Comparison of ENCODE assay signal across 13 cellular contexts in the genomic region with DNA sequence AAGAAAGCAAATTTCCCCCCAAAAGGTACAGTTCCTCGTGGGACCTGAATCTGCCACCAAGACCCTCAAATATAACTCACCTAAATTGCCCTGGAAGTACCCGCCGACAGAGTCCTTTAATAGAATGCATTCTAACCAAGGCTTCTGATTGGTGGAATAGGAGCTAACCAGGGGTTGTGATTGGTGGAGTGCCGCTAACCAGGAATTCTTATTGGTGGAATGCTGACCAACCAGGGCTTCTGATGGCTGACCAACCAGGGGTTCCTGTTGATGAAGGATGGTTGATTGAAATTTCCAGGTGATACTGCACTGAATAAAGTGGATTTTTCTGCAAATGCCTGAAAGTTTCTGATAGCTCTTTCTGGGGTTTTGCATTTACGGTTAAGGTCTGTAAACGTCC. TPM values are rescaled to one million over a fixed set of nuclear protein-coding genes. Genes with fewer than 3 reads are reported as not detected.
DNase-seq lines count a peak whose midpoint lies in the region; ATAC-seq and TF ChIP-seq lines count a peak whose summit lies in the region.
"Had no signal": no experiment of that assay in that cellular context is flagged by ENCODE, and none has a peak within 500 bp of the region (broad histone marks: within the 10 kb centered on the region; RNA-seq: fewer than 3 reads in every experiment).

No MANE protein-coding gene starts in this region.

- no peaks in the 10 kb centered on the region for H3K4me1 ChIP-seq in endodermal cell (ENCODE audit: control insufficient read depth, insufficient read depth, low read length)

- DNase-seq in stimulated activated naive CD8-positive, alpha-beta T cell treated with anti-CD3 and anti-CD28 coated beads, Interleukin-15, Interleukin-2, amounts not matched to agents 100 U/mL and 50 U/mL, for 24 hours, result no peak
- DNase-seq in NCI-H226 (peak; percentile 20), endodermal cell (peak; percentile 72), islet precursor cell (no peak), AG20443 (ENCODE audit: low spot score) (no peak), mucosa of gallbladder (ENCODE audit: low spot score) (no peak)
- DNase-seq: activated gamma-delta T cell; CD4-positive, alpha-beta memory T cell; cerebellar nuclear complex; NCI-H1436 treated with DMSO at 0.1 percent for 48 hours; stimulated activated CD4-positive, alpha-beta T cell treated with anti-CD3 and anti-CD28 coated beads, Interleukin-4, amount 100 ng/mL, for 24 hours had no signal

- H3K9ac ChIP-seq in endodermal cell (ENCODE audit: extremely low read depth, low read length, poor library complexity, severe bottlenecking), result no peak overlapping the region

- no peaks in the 10 kb centered on the region for H3K27me3 ChIP-seq in endodermal cell (ENCODE audit: control insufficient read depth, insufficient read depth, low read length, poor library complexity, severe bottlenecking)

- H3K27ac Mint-ChIP-seq in stimulated activated naive CD8-positive, alpha-beta T cell treated with anti-CD3 and anti-CD28 coated beads, Interleukin-15, Interleukin-2, amounts not matched to agents 100 ng/mL and 50 ng/mL, for 24 hours, result peak overlapping the region; percentile 4
- H3K27ac Mint-ChIP-seq in endodermal cell, result no peak overlapping the region

- no peak for TF ChIP-seq CTCF in endodermal cell (conservative IDR thresholded peaks at IDR 0.05)

- no peaks in the 10 kb centered on the region for H3K27me3 Mint-ChIP-seq in stimulated activated naive CD8-positive, alpha-beta T cell treated with anti-CD3 and anti-CD28 coated beads, Interleukin-15, Interleukin-2, amounts not matched to agents 100 ng/mL and 50 ng/mL, for 24 hours
- no peaks in the 10 kb centered on the region for H3K27me3 Mint-ChIP-seq in endodermal cell (ENCODE audit: insufficient read depth)
- H3K27me3 Mint-ChIP-seq: CD4-positive, alpha-beta memory T cell had no signal

- H3K36me3 Mint-ChIP-seq in stimulated activated naive CD8-positive, alpha-beta T cell treated with anti-CD3 and anti-CD28 coated beads, Interleukin-15, Interleukin-2, amounts not matched to agents 100 ng/mL and 50 ng/mL, for 24 hours (ENCODE audit: low read depth), result peaks cover 17% of the 10 kb centered on the region
- peaks cover 33% of the 10 kb centered on the region for H3K36me3 Mint-ChIP-seq in endodermal cell (ENCODE audit: low read depth)

- H3K4me3 ChIP-seq in endodermal cell (ENCODE audit: low read length), result no peak overlapping the region

- no peak for ATAC-seq in stimulated activated naive CD8-positive, alpha-beta T cell treated with anti-CD3 and anti-CD28 coated beads, Interleukin-15, Interleukin-2, amounts not matched to agents 100 U/mL and 50 U/mL, for 24 hours
- no peak for ATAC-seq in GM21825 (IDR thresholded peaks at IDR 0.05; ENCODE audit: unreplicated experiment)

- WGBS in endodermal cell (ENCODE audit: insufficient coverage in 1 of 2, insufficient read length in 1 of 2), 2 experiments, result 87 to 96% methylated on average over 4 to 6 of the region's 6 CpGs

- H3K36me3 ChIP-seq in endodermal cell (ENCODE audit: control insufficient read depth, insufficient read depth, low read length), result peaks cover 12% of the 10 kb centered on the region

- H3K4me1 Mint-ChIP-seq in stimulated activated naive CD8-positive, alpha-beta T cell treated with anti-CD3 and anti-CD28 coated beads, Interleukin-15, Interleukin-2, amounts not matched to agents 100 ng/mL and 50 ng/mL, for 24 hours (ENCODE audit: low read depth), result peaks cover 20% of the 10 kb centered on the region
- peaks cover 2% of the 10 kb centered on the region for H3K4me1 Mint-ChIP-seq in endodermal cell

- no peaks in the 10 kb centered on the region for H3K9me3 Mint-ChIP-seq in stimulated activated naive CD8-positive, alpha-beta T cell treated with anti-CD3 and anti-CD28 coated beads, Interleukin-15, Interleukin-2, amounts not matched to agents 100 ng/mL and 50 ng/mL, for 24 hours
- no peaks in the 10 kb centered on the region for H3K9me3 Mint-ChIP-seq in endodermal cell
- H3K9me3 Mint-ChIP-seq: CD4-positive, alpha-beta memory T cell had no signal

- no peaks in the 10 kb centered on the region for H3K9me3 ChIP-seq in endodermal cell (ENCODE audit: control insufficient read depth, low read length)

- no peak overlapping the region for H3K27ac ChIP-seq in endodermal cell (ENCODE audit: low read depth, low read length)

- H3K4me3 Mint-ChIP-seq in stimulated activated naive CD8-positive, alpha-beta T cell treated with anti-CD3 and anti-CD28 coated beads, Interleukin-15, Interleukin-2, amounts not matched to agents 100 ng/mL and 50 ng/mL, for 24 hours, result no peak overlapping the region
- H3K4me3 Mint-ChIP-seq in endodermal cell, result no peak overlapping the region
- H3K4me3 Mint-ChIP-seq: CD4-positive, alpha-beta memory T cell had no signal

RNA-seq across cellular contexts. Expression of gene TFAP4, which starts 6.5 kb away (rescaled TPM):
- total RNA-seq in endodermal cell (10 to 100 TPM; 28.2 to 30.1 TPM), mucosa of gallbladder (12.1 TPM)
- 23.3 TPM for polyA plus RNA-seq in endodermal cell (2013, experiment 1 of 2)
- polyA plus RNA-seq in endodermal cell (2013, experiment 2 of 2), result 19.3 TPM

RNA-seq across cellular contexts. Expression of gene SRL, which starts 24.5 kb away (rescaled TPM):
- total RNA-seq in endodermal cell (not detected), mucosa of gallbladder (1.4 TPM)
- 3.6 TPM for polyA plus RNA-seq in endodermal cell (2013, experiment 1 of 2)
- polyA plus RNA-seq in endodermal cell (2013, experiment 2 of 2), result 2.6 TPM
- total RNA-seq: CD4-positive, alpha-beta memory T cell had no signal
- polyA plus RNA-seq: CD4-positive, alpha-beta memory T cell had no signal

RNA-seq across cellular contexts. Expression of gene GLIS2, which starts 49.5 kb away (rescaled TPM):
- total RNA-seq in endodermal cell (10 to 100 TPM in 1 of 2 donors, 1 to 10 TPM in 1; 9.1 to 13.2 TPM), mucosa of gallbladder (22.2 TPM)
- polyA plus RNA-seq in endodermal cell (2013, experiment 1 of 2), result 16.6 TPM
- 15.6 TPM for polyA plus RNA-seq in endodermal cell (2013, experiment 2 of 2)
- polyA plus RNA-seq: CD4-positive, alpha-beta memory T cell had no signal

Comparison
In these comparisons a context has a peak if more than half of its experiments do, and no peak if none do; other contexts are left out.
1. DNase-seq: peak in NCI-H226 (single experiment) and endodermal cell (single experiment); none in stimulated activated naive CD8-positive, alpha-beta T cell treated with anti-CD3 and anti-CD28 coated beads, Interleukin-15, Interleukin-2, amounts not matched to agents 100 U/mL and 50 U/mL, for 24 hours (single experiment), islet precursor cell (single experiment), AG20443 (single experiment) and mucosa of gallbladder (single experiment).